18 cellular contexts compared by ENCODE assay signal in genomic region chr1:25104932-25105561, GRCh38.
"Had no signal": no experiment of that assay in that cellular context is flagged by ENCODE, and none has a peak within 500 bp of the region (broad histone marks: within the 10 kb centered on the region; RNA-seq: fewer than 3 reads in every experiment).

No MANE protein-coding gene starts in this region.

- H3K27ac ChIP-seq: left lung, skin epidermis, suprapubic skin, transverse colon, vagina had no signal

- H3K4me3 Mint-ChIP-seq: activated CD4-positive, alpha-beta T cell treated with anti-CD3 and anti-CD28 coated beads, Interleukin-2, amount 10 ng/mL, durations not matched to agents 24 days and 14 days; activated CD8-positive, alpha-beta T cell treated with anti-CD3 and anti-CD28 coated beads for 36 hours; activated naive CD4-positive, alpha-beta T cell treated with anti-CD3 and anti-CD28 coated beads for 36 hours; activated T-cell treated with anti-CD3 and anti-CD28 coated beads, Interleukin-2, amount 50 U/mL, for 24 hours; nephron; stimulated activated naive CD8-positive, alpha-beta T cell treated with anti-CD3 and anti-CD28 coated beads, Interleukin-15, amount 100 ng/mL, for 72 hours had no signal

- DNase-seq: activated CD4-positive, alpha-beta T cell treated with anti-CD3 and anti-CD28 coated beads, Interleukin-2, amount 10 ng/mL, durations not matched to agents 24 days and 14 days; activated CD8-positive, alpha-beta T cell treated with anti-CD3 and anti-CD28 coated beads for 36 hours; activated naive CD4-positive, alpha-beta T cell treated with anti-CD3 and anti-CD28 coated beads for 36 hours; activated T-cell treated with anti-CD3 and anti-CD28 coated beads, Interleukin-2, amount 50 U/mL, for 24 hours; cerebellar nuclear complex; effector CD4-positive, alpha-beta T cell; left lung; mucosa of descending colon; occipital lobe; posterior cingulate gyrus; stimulated activated CD4-positive, alpha-beta T cell treated with anti-CD3 and anti-CD28 coated beads, Interleukin-15, amount 100 ng/mL, for 24 hours; stimulated activated CD4-positive, alpha-beta T cell treated with anti-CD3 and anti-CD28 coated beads, Interleukin-4, amount 100 ng/mL, for 1 hour; stimulated activated naive CD8-positive, alpha-beta T cell treated with anti-CD3 and anti-CD28 coated beads, Interleukin-15, amount 100 ng/mL, for 72 hours; transverse colon had no signal

- H3K9me3 ChIP-seq: transverse colon, vagina had no signal

- H3K27ac Mint-ChIP-seq: activated naive CD4-positive, alpha-beta T cell treated with anti-CD3 and anti-CD28 coated beads for 36 hours; activated T-cell treated with anti-CD3 and anti-CD28 coated beads, Interleukin-2, amount 50 U/mL, for 24 hours; nephron; stimulated activated naive CD8-positive, alpha-beta T cell treated with anti-CD3 and anti-CD28 coated beads, Interleukin-15, amount 100 ng/mL, for 72 hours had no signal

- H3K27me3 Mint-ChIP-seq: activated CD8-positive, alpha-beta T cell treated with anti-CD3 and anti-CD28 coated beads for 36 hours; stimulated activated naive CD8-positive, alpha-beta T cell treated with anti-CD3 and anti-CD28 coated beads, Interleukin-15, amount 100 ng/mL, for 72 hours had no signal

- H3K36me3 ChIP-seq: left lung, suprapubic skin, transverse colon, vagina had no signal

- H3K27me3 ChIP-seq: vagina had no signal

- ATAC-seq: activated CD8-positive, alpha-beta T cell treated with anti-CD3 and anti-CD28 coated beads for 36 hours; left lung; mucosa of descending colon; stimulated activated naive CD8-positive, alpha-beta T cell treated with anti-CD3 and anti-CD28 coated beads, Interleukin-15, amount 100 ng/mL, for 72 hours had no signal

- H3K4me3 ChIP-seq: left lung, mucosa of descending colon, skin epidermis, suprapubic skin, transverse colon, vagina had no signal

- H3K4me1 ChIP-seq: suprapubic skin, transverse colon, vagina had no signal
